ENCODE assay signal across 18 cellular contexts in the genomic region with DNA sequence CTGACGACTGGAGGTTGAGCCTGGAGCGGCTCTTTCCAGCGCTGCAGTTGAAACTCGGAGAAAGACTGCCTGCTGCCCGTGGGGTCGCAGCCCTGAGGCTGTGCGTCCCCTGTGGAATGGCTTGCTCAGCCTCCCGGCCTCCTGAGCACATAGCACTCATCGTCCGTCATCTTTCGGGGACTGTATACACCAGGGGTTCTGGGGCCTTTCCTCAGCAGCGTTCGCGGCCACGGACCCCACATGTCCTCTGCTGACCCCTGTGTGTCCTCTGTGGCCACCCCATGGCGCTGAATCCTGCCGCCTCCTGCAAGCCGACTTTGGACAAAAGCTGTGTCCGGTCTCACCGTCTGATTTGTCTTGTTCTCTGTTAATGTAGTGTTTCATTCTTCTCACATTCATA.
"Had no signal": no experiment of that assay in that cellular context is flagged by ENCODE, and none has a peak within 500 bp of the region (broad histone marks: within the 10 kb centered on the region; RNA-seq: fewer than 3 reads in every experiment).

No MANE protein-coding gene starts in this region.

- DNase-seq: cerebellar nuclear complex; cortex of kidney; dorsolateral prefrontal cortex; effector CD4-positive, alpha-beta T cell; mesendoderm; psoas muscle; sigmoid colon; stimulated activated CD4-positive, alpha-beta T cell treated with anti-CD3 and anti-CD28 coated beads, Interleukin-4, amount 100 ng/mL, for 4 hours; transverse colon; upper lobe of right lung; uterus had no signal

- H3K27me3 ChIP-seq: dorsolateral prefrontal cortex, neural progenitor cell, sigmoid colon, transverse colon, upper lobe of right lung, uterus had no signal

- H3K4me3 Mint-ChIP-seq: natural killer cell treated with Interleukin-12 subunit alpha and Interleukin-12 subunit beta and Interleukin-15 and Interleukin-18, amount 100 ng/mL, for 72 hours; neural progenitor cell; stimulated activated memory B cell treated with anti-CD40 and anti-IgM and Interleukin-4, amounts not matched to agents 10 μg/mL and 1 μg/mL and 100 μg/mL, for 72 hours; stimulated activated naive CD8-positive, alpha-beta T cell treated with anti-CD3 and anti-CD28 coated beads, Interleukin-15, Interleukin-2, amounts not matched to agents 100 ng/mL and 50 ng/mL, for 24 hours had no signal

- H3K36me3 ChIP-seq: neural progenitor cell, uterus had no signal

- H3K27ac Mint-ChIP-seq: natural killer cell treated with Interleukin-12 subunit alpha and Interleukin-12 subunit beta and Interleukin-15 and Interleukin-18, amount 100 ng/mL, for 72 hours; neural progenitor cell; stimulated activated memory B cell treated with anti-CD40 and anti-IgM and Interleukin-4, amounts not matched to agents 10 μg/mL and 1 μg/mL and 100 μg/mL, for 72 hours; stimulated activated naive CD8-positive, alpha-beta T cell treated with anti-CD3 and anti-CD28 coated beads, Interleukin-15, Interleukin-2, amounts not matched to agents 100 ng/mL and 50 ng/mL, for 24 hours had no signal

- H3K27me3 Mint-ChIP-seq: natural killer cell treated with Interleukin-12 subunit alpha and Interleukin-12 subunit beta and Interleukin-15 and Interleukin-18, amount 100 ng/mL, for 72 hours; stimulated activated memory B cell treated with anti-CD40 and anti-IgM and Interleukin-4, amounts not matched to agents 10 μg/mL and 1 μg/mL and 100 μg/mL, for 72 hours; stimulated activated naive CD8-positive, alpha-beta T cell treated with anti-CD3 and anti-CD28 coated beads, Interleukin-15, Interleukin-2, amounts not matched to agents 100 ng/mL and 50 ng/mL, for 24 hours had no signal

- H3K4me1 Mint-ChIP-seq: neural progenitor cell; stimulated activated memory B cell treated with anti-CD40 and anti-IgM and Interleukin-4, amounts not matched to agents 10 μg/mL and 1 μg/mL and 100 μg/mL, for 72 hours had no signal

- H3K4me3 ChIP-seq: dorsolateral prefrontal cortex, neural progenitor cell, psoas muscle, sigmoid colon, thoracic aorta, transverse colon, upper lobe of right lung, uterus had no signal

- H3K27ac ChIP-seq: dorsolateral prefrontal cortex, neural progenitor cell, parathyroid adenoma, psoas muscle, sigmoid colon, thoracic aorta, transverse colon, upper lobe of right lung, uterus had no signal

- ATAC-seq: natural killer cell treated with Interleukin-12 subunit alpha and Interleukin-12 subunit beta and Interleukin-15 and Interleukin-18, amount 100 ng/mL, for 72 hours; psoas muscle; right cardiac atrium; stimulated activated memory B cell treated with anti-CD40 and anti-IgM and Interleukin-4, amounts not matched to agents 10 μg/mL and 1 μg/mL and 100 μg/mL, for 72 hours; upper lobe of right lung had no signal

- H3K9me3 ChIP-seq: psoas muscle, sigmoid colon, thoracic aorta, transverse colon, upper lobe of right lung, uterus had no signal

- H3K9me3 Mint-ChIP-seq: natural killer cell treated with Interleukin-12 subunit alpha and Interleukin-12 subunit beta and Interleukin-15 and Interleukin-18, amount 100 ng/mL, for 72 hours; neural progenitor cell; stimulated activated memory B cell treated with anti-CD40 and anti-IgM and Interleukin-4, amounts not matched to agents 10 μg/mL and 1 μg/mL and 100 μg/mL, for 72 hours; stimulated activated naive CD8-positive, alpha-beta T cell treated with anti-CD3 and anti-CD28 coated beads, Interleukin-15, Interleukin-2, amounts not matched to agents 100 ng/mL and 50 ng/mL, for 24 hours had no signal

- H3K4me1 ChIP-seq: neural progenitor cell, parathyroid adenoma, psoas muscle, sigmoid colon, transverse colon, uterus had no signal
